In genomic region chr1:244049142-244049968, GRCh38 we compare ENCODE assay signal across 8 cellular contexts. TPM values are rescaled to one million over a fixed set of nuclear protein-coding genes. Genes with fewer than 3 reads are reported as not detected.
DNase-seq lines count a peak whose midpoint lies in the region; ATAC-seq, FAIRE-seq and TF ChIP-seq lines count a peak whose summit lies in the region.

No MANE protein-coding gene starts in this region.

- peak overlapping the region in 4 of 7 donors; percentile 97 to 99 (median 98) for H3K27ac Mint-ChIP-seq in CD4-positive, alpha-beta memory T cell
- peak overlapping the region; percentile 91 for H3K27ac Mint-ChIP-seq in T-helper 1 cell treated with Interleukin-12 subunit alpha and Interleukin-12 subunit beta and Interleukin-4 antibody, amounts not matched to agents 30 μg/mL and 1 μg/mL, for 36 hours
- peak overlapping the region; percentile 50 for H3K27ac Mint-ChIP-seq in MCF 10A (ENCODE audit: low read depth, unreplicated experiment)

- H3K9me3 ChIP-seq in CD4-positive, alpha-beta memory T cell (ENCODE audit: control insufficient read depth in 1 of 2, low read length in 2 of 2), result no peaks in the 10 kb centered on the region
- no peaks in the 10 kb centered on the region for H3K9me3 ChIP-seq in HUES64 (ENCODE audit: insufficient read depth, low read depth, low read length)
- no peaks in the 10 kb centered on the region for H3K9me3 ChIP-seq in keratinocyte (ENCODE audit: control insufficient read depth, low read depth, low read length)

- peaks cover 10% of the 10 kb centered on the region for H3K79me2 ChIP-seq in keratinocyte (ENCODE audit: control insufficient read depth, insufficient read depth, low read length)

- H4K20me1 ChIP-seq in keratinocyte (ENCODE audit: control insufficient read depth, extremely low read depth, insufficient read depth, low read length), result no peaks in the 10 kb centered on the region

- H3K36me3 ChIP-seq in CD4-positive, alpha-beta memory T cell (ENCODE audit: insufficient read depth, low read length), result peaks cover 10% of the 10 kb centered on the region
- peaks cover 8% of the 10 kb centered on the region for H3K36me3 ChIP-seq in HUES64 (ENCODE audit: insufficient read depth, low read length)
- H3K36me3 ChIP-seq in keratinocyte (ENCODE audit: control insufficient read depth in 2 of 2, extremely low read depth in 1 of 2, insufficient read depth in 2 of 2, low read length in 2 of 2), result peaks cover 2 to 4% of the 10 kb centered on the region in 2 experiments

- TF ChIP-seq CTCF in MCF 10A (IDR thresholded peaks at IDR 0.05; ENCODE audit: unreplicated experiment) (no peak), keratinocyte (optimal IDR thresholded peaks at IDR 0.05 in 1 of 3, IDR thresholded peaks at IDR 0.05 in 1 of 3, conservative IDR thresholded peaks at IDR 0.05 in 1 of 3; ENCODE audit: extremely low read depth in 1 of 3, insufficient read depth in 2 of 3, low read length in 3 of 3) (no peak)

- no TSS peak for BruUV-seq in MCF 10A (replicated peaks; lab: Mats Ljungman, UMichigan)

- peak overlapping the region; percentile 47 to 62 for H3K4me3 ChIP-seq in CD4-positive, alpha-beta memory T cell (ENCODE audit: low read length in 2 of 2)
- H3K4me3 ChIP-seq in HUES64 (ENCODE audit: low read length) (peak overlapping the region; percentile 70), keratinocyte (ENCODE audit: control insufficient read depth in 2 of 3, extremely low read depth in 1 of 3, insufficient read depth in 2 of 3, low read depth in 1 of 3, low read length in 3 of 3) (peak overlapping the region; percentile 61 to 80 (median 72))

- H3K9me3 Mint-ChIP-seq in CD4-positive, alpha-beta memory T cell, result peaks cover 0 to 6% (median 0%) of the 10 kb centered on the region in 8 donors
- no peaks in the 10 kb centered on the region for H3K9me3 Mint-ChIP-seq in T-helper 1 cell treated with Interleukin-12 subunit alpha and Interleukin-12 subunit beta and Interleukin-4 antibody, amounts not matched to agents 30 μg/mL and 1 μg/mL, for 36 hours
- H3K9me3 Mint-ChIP-seq in MCF 10A (ENCODE audit: unreplicated experiment), result no peaks in the 10 kb centered on the region

- H3K9ac ChIP-seq in HUES64 (ENCODE audit: low read depth, low read length) (peak overlapping the region; percentile 61), keratinocyte (ENCODE audit: control insufficient read depth, extremely low read depth, insufficient read depth, low read length) (peak overlapping the region; percentile 56)

- intact Hi-C loops in CD4-positive, alpha-beta memory T cell (cut with micrococcal nuclease), result loop anchor here (10.0 kb wide), 1 partner anchor 815 kb away; the partner anchor contains the start of gene HNRNPU
- intact Hi-C loops in MCF 10A (cut with micrococcal nuclease), result loop anchor here (2.0 to 10.0 kb wide), 5 partner anchors 37 to 705 kb away; partner anchors contain the start of gene ADSS2

- peak overlapping the region; percentile 70 for H3K27ac ChIP-seq in CD4-positive, alpha-beta memory T cell (ENCODE audit: low read depth, low read length)
- H3K27ac ChIP-seq in HUES64 (ENCODE audit: low read depth, low read length) (no peak overlapping the region), keratinocyte (ENCODE audit: control insufficient read depth, insufficient read depth, low read length) (no peak overlapping the region)

- peaks cover 21 to 28% (median 27%) of the 10 kb centered on the region in 4 donors for H3K4me1 Mint-ChIP-seq in CD4-positive, alpha-beta memory T cell
- peaks cover 27% of the 10 kb centered on the region for H3K4me1 Mint-ChIP-seq in T-helper 1 cell treated with Interleukin-12 subunit alpha and Interleukin-12 subunit beta and Interleukin-4 antibody, amounts not matched to agents 30 μg/mL and 1 μg/mL, for 36 hours (ENCODE audit: low read depth)
- H3K4me1 Mint-ChIP-seq in MCF 10A (ENCODE audit: insufficient read depth, unreplicated experiment), result peaks cover 32% of the 10 kb centered on the region

- ATAC-seq in GM21447 (IDR thresholded peaks at IDR 0.05; ENCODE audit: unreplicated experiment), result no peak

- peak overlapping the region in 6 of 8 donors; percentile 96 to 99 (median 99) for H3K4me3 Mint-ChIP-seq in CD4-positive, alpha-beta memory T cell
- H3K4me3 Mint-ChIP-seq in T-helper 1 cell treated with Interleukin-12 subunit alpha and Interleukin-12 subunit beta and Interleukin-4 antibody, amounts not matched to agents 30 μg/mL and 1 μg/mL, for 36 hours, result peak overlapping the region; percentile 98
- H3K4me3 Mint-ChIP-seq in MCF 10A (ENCODE audit: unreplicated experiment), result peak overlapping the region; percentile 94

- H3K27me3 Mint-ChIP-seq in CD4-positive, alpha-beta memory T cell, result peaks cover 0 to 2% of the 10 kb centered on the region in 2 donors
- H3K27me3 Mint-ChIP-seq in T-helper 1 cell treated with Interleukin-12 subunit alpha and Interleukin-12 subunit beta and Interleukin-4 antibody, amounts not matched to agents 30 μg/mL and 1 μg/mL, for 36 hours (ENCODE audit: low read depth), result peaks cover 41% of the 10 kb centered on the region
- peaks cover 12% of the 10 kb centered on the region for H3K27me3 Mint-ChIP-seq in MCF 10A (ENCODE audit: insufficient read depth, unreplicated experiment)

- peak; percentile 66 to 84 (median 69) for DNase-seq in CD4-positive, alpha-beta memory T cell
- peak; percentile 28 for DNase-seq in MCF 10A (ENCODE audit: unreplicated experiment)
- no peak for DNase-seq in keratinocyte (ENCODE audit: low read depth, low spot score)
- DNase-seq in stimulated activated CD4-positive, alpha-beta T cell treated with anti-CD3 and anti-CD28 coated beads, Interleukin-1b, Interleukin-23, amount 100 ng/mL, for 48 hours, result peak; percentile 9
- no peak for DNase-seq in cerebellar nuclear complex (lab: John Stamatoyannopoulos, UW)

- dilution Hi-C loops in keratinocyte (cut with MboI; ENCODE audit: extremely low pct_ligation_motif_present, low sequenced_read_pairs), result no loop called here

- peaks cover 0 to 16% of the 10 kb centered on the region in 2 donors for H3K36me3 Mint-ChIP-seq in CD4-positive, alpha-beta memory T cell
- peaks cover 11% of the 10 kb centered on the region for H3K36me3 Mint-ChIP-seq in T-helper 1 cell treated with Interleukin-12 subunit alpha and Interleukin-12 subunit beta and Interleukin-4 antibody, amounts not matched to agents 30 μg/mL and 1 μg/mL, for 36 hours (ENCODE audit: low read depth)
- no peaks in the 10 kb centered on the region for H3K36me3 Mint-ChIP-seq in MCF 10A (ENCODE audit: insufficient read depth, unreplicated experiment)

- peaks cover 47% of the 10 kb centered on the region for H3K4me1 ChIP-seq in CD4-positive, alpha-beta memory T cell (ENCODE audit: insufficient read depth, low read length)
- H3K4me1 ChIP-seq in HUES64 (ENCODE audit: insufficient read depth, low read length) (peaks cover 37% of the 10 kb centered on the region), keratinocyte (ENCODE audit: control insufficient read depth, extremely low read depth, insufficient read depth, low read length) (peaks cover 15% of the 10 kb centered on the region)

- no peak for FAIRE-seq in keratinocyte (lab: Jason Lieb, UNC)

- CTCF ChIA-PET in CD4-positive, alpha-beta memory T cell (lab: Charles Lee; ENCODE audit: partially characterized antibody), result interaction anchor here (3.6 kb wide), 1 partner anchor 27 kb away, joined by 16 read pairs; no protein-coding TSS in a partner anchor
- CTCF ChIA-PET in MCF 10A (lab: Yijun Ruan, JAX), result interaction anchor here (1.1 to 1.5 kb wide), 2 partner anchors 15 to 224 kb away, joined by 3 to 7 read pairs; no protein-coding TSS in a partner anchor

- H2AFZ ChIP-seq in keratinocyte (ENCODE audit: control insufficient read depth, low read length), result peak overlapping the region; percentile 58

- peak overlapping the region; percentile 97 for H3K4me2 ChIP-seq in keratinocyte (ENCODE audit: control insufficient read depth, extremely low read depth, insufficient read depth, low read depth, low read length)

- no peaks in the 10 kb centered on the region for H3K27me3 ChIP-seq in CD4-positive, alpha-beta memory T cell (ENCODE audit: insufficient read depth, low read length)
- H3K27me3 ChIP-seq in HUES64 (ENCODE audit: insufficient read depth, low read length) (peaks cover 18% of the 10 kb centered on the region), keratinocyte (ENCODE audit: control insufficient read depth, extremely low read depth, insufficient read depth, low read length) (peaks cover 9% of the 10 kb centered on the region)

- H3K9me1 ChIP-seq in keratinocyte (ENCODE audit: control insufficient read depth, extremely low read depth, insufficient read depth, low read length), result no peaks in the 10 kb centered on the region

- POLR2A ChIA-PET in CD4-positive, alpha-beta memory T cell (lab: Charles Lee; ENCODE audit: partially characterized antibody), result interaction anchor here (0.6 to 10.7 kb wide), 7 partner anchors 9 to 815 kb away, joined by 3 to 251 read pairs (median 4); partner anchors contain the start of genes AKT3, CEP170, HNRNPU and SDCCAG8
- POLR2A ChIA-PET in MCF 10A (lab: Yijun Ruan, JAX), result interaction anchor here (0.6 to 4.5 kb wide), 6 partner anchors 11 to 487 kb away, joined by 3 to 44 read pairs (median 6); no protein-coding TSS in a partner anchor

- under 1% methylated on average over 69 of the region's 75 CpGs for WGBS in HUES64

RNA-seq across cellular contexts. Expression of gene ZBTB18, which starts 1.7 kb away (rescaled TPM):
- 10 to 100 TPM; 62.8 to 65.3 TPM for total RNA-seq in CD4-positive, alpha-beta memory T cell
- 1 to 10 TPM; 1.5 to 2.1 TPM for polyA plus RNA-seq in CD4-positive, alpha-beta memory T cell
- 7.8 TPM for polyA plus RNA-seq in HUES64 (2013, experiment 1 of 2)
- polyA plus RNA-seq in HUES64 (2013, experiment 2 of 2), result 10.8 TPM
- 16.5 and 18.8 TPM in 2 replicates for total RNA-seq in MCF 10A (2022)
- 3.8 to 5.8 TPM (median 5.7 TPM) in 3 replicates for polyA plus RNA-seq in keratinocyte
- 2.1 TPM for polyA plus RNA-seq in keratinocyte (2011; ENCODE audit: low read depth)
- 3.0 and 3.2 TPM in 2 replicates for polyA plus RNA-seq in keratinocyte (2011; cell fraction: cytosol; rRNA removed)
- 6.5 and 7.1 TPM in 2 replicates for polyA plus RNA-seq in keratinocyte (2011; cell fraction: nucleus; rRNA removed)
- 2.6 and 4.2 TPM in 2 replicates for polyA plus RNA-seq in keratinocyte (2012; ENCODE audit: low replicate concordance)
- 5.0 to 6.1 TPM (median 5.6 TPM) in 3 replicates for polyA minus RNA-seq in keratinocyte
- 5.6 TPM for polyA minus RNA-seq in keratinocyte (2011; cell fraction: cytosol; rRNA and poly(A)+ RNA removed)
- 3.3 and 4.2 TPM in 2 replicates for polyA minus RNA-seq in keratinocyte (2011; cell fraction: nucleus; rRNA and poly(A)+ RNA removed)

Comparison
In these comparisons a context has a peak if more than half of its experiments do, and no peak if none do; other contexts are left out.
1. DNase-seq: peak in CD4-positive, alpha-beta memory T cell (5 of 5), MCF 10A (single experiment) and stimulated activated CD4-positive, alpha-beta T cell treated with anti-CD3 and anti-CD28 coated beads, Interleukin-1b, Interleukin-23, amount 100 ng/mL, for 48 hours (single experiment); none in keratinocyte (single experiment) and cerebellar nuclear complex (0 of 2).
2. Peak in every context shown above with its lines, with median percentiles within 50 percentile points of each other: H3K4me3 ChIP-seq, H3K27ac Mint-ChIP-seq and H3K4me3 Mint-ChIP-seq.